ENCODE assay signal across 8 cellular contexts in genomic region chr17:74972107-74972972, GRCh38. TPM values are rescaled to one million over a fixed set of nuclear protein-coding genes. Genes with fewer than 3 reads are reported as not detected.
A peak's percentile ranks its signal among the peaks of the same experiment; 100 is the strongest.
DNase-seq lines count a peak whose midpoint lies in the region; ATAC-seq, FAIRE-seq and TF ChIP-seq lines count a peak whose summit lies in the region.

A gene with protein sequence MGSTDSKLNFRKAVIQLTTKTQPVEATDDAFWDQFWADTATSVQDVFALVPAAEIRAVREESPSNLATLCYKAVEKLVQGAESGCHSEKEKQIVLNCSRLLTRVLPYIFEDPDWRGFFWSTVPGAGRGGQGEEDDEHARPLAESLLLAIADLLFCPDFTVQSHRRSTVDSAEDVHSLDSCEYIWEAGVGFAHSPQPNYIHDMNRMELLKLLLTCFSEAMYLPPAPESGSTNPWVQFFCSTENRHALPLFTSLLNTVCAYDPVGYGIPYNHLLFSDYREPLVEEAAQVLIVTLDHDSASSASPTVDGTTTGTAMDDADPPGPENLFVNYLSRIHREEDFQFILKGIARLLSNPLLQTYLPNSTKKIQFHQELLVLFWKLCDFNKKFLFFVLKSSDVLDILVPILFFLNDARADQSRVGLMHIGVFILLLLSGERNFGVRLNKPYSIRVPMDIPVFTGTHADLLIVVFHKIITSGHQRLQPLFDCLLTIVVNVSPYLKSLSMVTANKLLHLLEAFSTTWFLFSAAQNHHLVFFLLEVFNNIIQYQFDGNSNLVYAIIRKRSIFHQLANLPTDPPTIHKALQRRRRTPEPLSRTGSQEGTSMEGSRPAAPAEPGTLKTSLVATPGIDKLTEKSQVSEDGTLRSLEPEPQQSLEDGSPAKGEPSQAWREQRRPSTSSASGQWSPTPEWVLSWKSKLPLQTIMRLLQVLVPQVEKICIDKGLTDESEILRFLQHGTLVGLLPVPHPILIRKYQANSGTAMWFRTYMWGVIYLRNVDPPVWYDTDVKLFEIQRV (minus strand): TSS chr17:74972759. CDS start chr17:74972656, 103 bp downstream.

- no peaks in the 10 kb centered on the region for H3K27me3 ChIP-seq in HAP-1 (ENCODE audit: low read depth)
- H3K27me3 ChIP-seq in cardiac muscle cell = peaks cover 36% of the 10 kb centered on the region
- no peaks in the 10 kb centered on the region for H3K27me3 ChIP-seq in pancreas
- H3K27me3 ChIP-seq in testis = no peaks in the 10 kb centered on the region

- DNase-seq in A549 (ENCODE audit: low read depth in 1 of 2, low spot score in 1 of 2) = peak; percentile 56 to 88
- peak; percentile 49 to 89 for DNase-seq in HAP-1 (ENCODE audit: low spot score in 2 of 2)
- peak; percentile 79 to 91 for DNase-seq in SHP77 (lab: John Stamatoyannopoulos, UW)
- DNase-seq in cardiac muscle cell (ENCODE audit: low read depth in 1 of 2, low spot score in 1 of 2) = peak; percentile 17 to 82
- DNase-seq in pancreas = peak; percentile 79 to 97 (median 90)
- peak; percentile 88 for DNase-seq in testis
- DNase-seq in SK-N-DZ (ENCODE audit: low spot score) = no peak

- 1% methylated on average over 33 of the region's 95 CpGs for WGBS in A549 (ENCODE audit: missing lambda C conversion rate)
- 1% methylated on average over 55 to 95 of the region's 95 CpGs for WGBS in pancreas, 2 donors
- 2% methylated on average over 11 to 48 of the region's 95 CpGs for WGBS in testis, 2 donors

- CTCF ChIA-PET in A549 (lab: Yijun Ruan, JAX) = interaction anchor here (0.8 to 42.3 kb wide), 10 partner anchors 12 to 229 kb away, joined by 3 to 1448 read pairs (median 16); partner anchors contain the start of genes CDR2L, MRPL58, OTOP2 and OTOP3

- no peaks in the 10 kb centered on the region for H3K9me3 ChIP-seq in A549
- H3K9me3 ChIP-seq in HAP-1 = no peaks in the 10 kb centered on the region
- H3K9me3 ChIP-seq in cardiac muscle cell (ENCODE audit: low read depth) = no peaks in the 10 kb centered on the region
- H3K9me3 ChIP-seq in pancreas = no peaks in the 10 kb centered on the region
- H3K9me3 ChIP-seq in testis = no peaks in the 10 kb centered on the region

- ATAC-seq in A549 = peak; percentile 83 to 85
- ATAC-seq in pancreas = peak; percentile 83 to 87 (median 85)

- peak within 1 kb of the TSS; percentile 86 for H3K4me2 ChIP-seq in A549

- H3K4me1 ChIP-seq in A549 = peaks cover 9% of the 10 kb centered on the region
- peaks cover 12% of the 10 kb centered on the region for H3K4me1 ChIP-seq in HAP-1
- H3K4me1 ChIP-seq in cardiac muscle cell (ENCODE audit: low read depth) = peaks cover 11% of the 10 kb centered on the region
- H3K4me1 ChIP-seq in pancreas = peaks cover 11 to 25% (median 20%) of the 10 kb centered on the region in 3 donors
- H3K4me1 ChIP-seq in testis = peaks cover 13% of the 10 kb centered on the region

- POLR2A ChIA-PET in A549 (lab: Yijun Ruan, JAX) = interaction anchor here (0.5 to 4.1 kb wide), 10 partner anchors 10 to 317 kb away, joined by 3 to 31 read pairs (median 6); partner anchors contain the start of genes CDR2L, MRPL58, SLC16A5 and SLC25A19

- peak within 1 kb of the TSS; percentile 62 for H3K27ac Mint-ChIP-seq in activated naive CD4-positive, alpha-beta T cell treated with anti-CD3 and anti-CD28 coated beads, Interleukin-2, amount 50 U/mL, for 24 hours

- H3K4me3 Mint-ChIP-seq in activated naive CD4-positive, alpha-beta T cell treated with anti-CD3 and anti-CD28 coated beads, Interleukin-2, amount 50 U/mL, for 24 hours = peak within 1 kb of the TSS; percentile 90

- in situ Hi-C loops in HAP-1 (cut with MboI; ENCODE audit: low sequenced_read_pairs) = no loop called here

- no peak for TF ChIP-seq EP300 in A549 (IDR thresholded peaks at IDR 0.05)

- no peaks in the 10 kb centered on the region for H3K36me3 ChIP-seq in HAP-1 (replicated peaks)
- H3K36me3 ChIP-seq in cardiac muscle cell = no peaks in the 10 kb centered on the region
- no peaks in the 10 kb centered on the region for H3K36me3 ChIP-seq in pancreas
- H3K36me3 ChIP-seq in testis (ENCODE audit: low read depth, missing control alignments) = no peaks in the 10 kb centered on the region

- H3K9me3 Mint-ChIP-seq in activated naive CD4-positive, alpha-beta T cell treated with anti-CD3 and anti-CD28 coated beads, Interleukin-2, amount 50 U/mL, for 24 hours = no peaks in the 10 kb centered on the region

- no peak for TF ChIP-seq RAD21 in A549 (conservative IDR thresholded peaks at IDR 0.05 in 1 of 2, IDR thresholded peaks at IDR 0.05 in 1 of 2)

- intact Hi-C loops in pancreas (cut with DNase I) = no loop called here
- intact Hi-C loops in testis (cut with DNase I; ENCODE audit: low total_unique reads) = no loop called here

- FAIRE-seq in A549 (lab: Jason Lieb, UNC) (no peak), pancreas (lab: Jason Lieb, UNC) (no peak)

- TF ChIP-seq POLR2A in A549 (IDR thresholded peaks at IDR 0.05; ENCODE audit: low read length) (no peak; the same call in 1 of the 2 replicates), testis (IDR thresholded peaks at IDR 0.05) (no peak)

- no peaks in the 10 kb centered on the region for H3K36me3 Mint-ChIP-seq in activated naive CD4-positive, alpha-beta T cell treated with anti-CD3 and anti-CD28 coated beads, Interleukin-2, amount 50 U/mL, for 24 hours

- peaks cover 9% of the 10 kb centered on the region for H3K4me1 Mint-ChIP-seq in activated naive CD4-positive, alpha-beta T cell treated with anti-CD3 and anti-CD28 coated beads, Interleukin-2, amount 50 U/mL, for 24 hours

- no peaks in the 10 kb centered on the region for H3K27me3 Mint-ChIP-seq in activated naive CD4-positive, alpha-beta T cell treated with anti-CD3 and anti-CD28 coated beads, Interleukin-2, amount 50 U/mL, for 24 hours

- TF ChIP-seq CTCF in A549 (IDR thresholded peaks at IDR 0.05) = no peak
- no peak for TF ChIP-seq CTCF in cardiac muscle cell (IDR thresholded peaks at IDR 0.05; ENCODE audit: low read depth, low read length)
- no peak for TF ChIP-seq CTCF in pancreas (IDR thresholded peaks at IDR 0.05)
- TF ChIP-seq CTCF in testis (IDR thresholded peaks at IDR 0.05) = no peak

- H3K27ac ChIP-seq in A549 (peak within 1 kb of the TSS; percentile 77 to 84), cardiac muscle cell (no peak within 1 kb of the TSS), pancreas (peak within 1 kb of the TSS; percentile 74 to 85 (median 79)), testis (no peak within 1 kb of the TSS)

- H3K4me3 ChIP-seq in A549 = peak within 1 kb of the TSS; percentile 71
- H3K4me3 ChIP-seq in HAP-1 = peak within 1 kb of the TSS; percentile 71
- H3K4me3 ChIP-seq in cardiac muscle cell = peak within 1 kb of the TSS; percentile 48
- H3K4me3 ChIP-seq in pancreas = peak within 1 kb of the TSS; percentile 81 to 95 (median 90)
- H3K4me3 ChIP-seq in testis = peak within 1 kb of the TSS; percentile 53 to 74

TF ChIP-seq in A549, 52 proteins besides CTCF, POLR2A, EP300 and RAD21:
- TF ChIP-seq MYC (IDR thresholded peaks at IDR 0.05; ENCODE audit: borderline replicate concordance, low read length) (0 out of 2 replicates have a peak, but pooled peaks have one; percentile 60), PBX3 (IDR thresholded peaks at IDR 0.05) (peak; percentile 61; the same call in 1 of the 2 replicates), PHF8 (IDR thresholded peaks at IDR 0.05; ENCODE audit: borderline replicate concordance, low read depth) (peak; percentile 70; the same call in 1 of the 2 replicates), HDAC2 (IDR thresholded peaks at IDR 0.05) (no peak), ZSCAN20 (CRISPR knock-in tag; IDR thresholded peaks at IDR 0.05) (no peak)

RNA-seq across cellular contexts. Expression of the gene that starts here (rescaled TPM):
- polyA plus RNA-seq in A549 (2011; rRNA removed) = 11.7 and 15.2 TPM in 2 replicates
- 5.9 and 7.4 TPM in 2 replicates for polyA plus RNA-seq in A549 (2012; cell fraction: cytosol; rRNA removed)
- 30.4 and 39.1 TPM in 2 replicates for polyA plus RNA-seq in A549 (2012; cell fraction: nucleus; rRNA removed)
- polyA plus RNA-seq in A549 (2017; fragmentation: RNase III; extraction: RNeasy Plus Mini Kit Qiagen cat#74134 plus additional on column Dnase treatment) = 3.7 to 6.2 TPM (median 5.2 TPM) in 3 replicates
- polyA minus RNA-seq in A549 (2011; rRNA and poly(A)+ RNA removed) = 27.2 and 27.3 TPM in 2 replicates
- 35.2 and 46.3 TPM in 2 replicates for total RNA-seq in cardiac muscle cell
- polyA plus RNA-seq in cardiac muscle cell = 45.4 and 57.3 TPM in 2 replicates
- 100 to 1,000 TPM in 5 of 6 donors, 10 to 100 TPM in 1; 76.7 to 145 (median 117) TPM for total RNA-seq in pancreas
- 100 to 1,000 TPM; 217 to 262 TPM for polyA plus RNA-seq in pancreas
- 10 to 100 TPM; 40.9 to 45.8 TPM for total RNA-seq in testis
- polyA plus RNA-seq in testis (ENCODE audit: insufficient read depth, low read depth, low replicate concordance) = 18.6 TPM
- polyA plus RNA-seq in SK-N-DZ (2014; cell fraction: cytosol; rRNA removed) = 1.5 and 4.5 TPM in 2 replicates
- polyA plus RNA-seq in SK-N-DZ (2014; cell fraction: nucleus; rRNA removed) = 10.2 and 20.4 TPM in 2 replicates

Comparison
In these comparisons a context has a peak if more than half of its experiments do, and no peak if none do; other contexts are left out.
1. H3K27ac ChIP-seq: peak in A549 (2 of 2) and pancreas (4 of 4); none in cardiac muscle cell (single experiment) and testis (0 of 2).
2. Peak in every context shown above with its lines, with median percentiles within 50 percentile points of each other: H3K4me3 ChIP-seq.